ENCODE assay signal across 1 cellular context in the genomic region with DNA sequence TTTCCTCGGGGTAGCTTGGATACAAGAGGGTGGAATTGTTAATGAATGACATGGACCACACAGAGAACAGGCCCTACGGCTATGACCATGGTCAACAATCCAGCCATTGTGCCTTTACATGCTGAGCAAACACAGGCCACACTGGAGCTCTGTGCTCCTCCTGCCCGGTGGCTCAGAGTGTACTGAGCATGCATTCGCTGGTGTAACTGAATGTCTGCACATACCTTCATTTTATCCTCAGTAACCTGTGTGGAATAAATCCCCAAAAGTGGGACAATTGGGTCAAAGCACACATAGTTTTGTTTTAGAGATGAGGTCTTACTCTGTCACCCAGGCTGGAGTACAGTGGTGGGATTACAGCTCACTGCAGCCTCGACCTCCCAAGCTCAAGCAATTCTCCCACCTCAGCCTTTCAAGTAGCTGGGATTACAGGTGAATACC.
A peak's percentile ranks its signal among the peaks of the same experiment; 100 is the strongest.
TF ChIP-seq lines count a peak whose summit lies in the region.

No MANE protein-coding gene starts in this region.

TF ChIP-seq in HepG2, 621 proteins besides CTCF, POLR2A, EP300 and RAD21 (continued from another document):
- TF ChIP-seq, protein P1, sequence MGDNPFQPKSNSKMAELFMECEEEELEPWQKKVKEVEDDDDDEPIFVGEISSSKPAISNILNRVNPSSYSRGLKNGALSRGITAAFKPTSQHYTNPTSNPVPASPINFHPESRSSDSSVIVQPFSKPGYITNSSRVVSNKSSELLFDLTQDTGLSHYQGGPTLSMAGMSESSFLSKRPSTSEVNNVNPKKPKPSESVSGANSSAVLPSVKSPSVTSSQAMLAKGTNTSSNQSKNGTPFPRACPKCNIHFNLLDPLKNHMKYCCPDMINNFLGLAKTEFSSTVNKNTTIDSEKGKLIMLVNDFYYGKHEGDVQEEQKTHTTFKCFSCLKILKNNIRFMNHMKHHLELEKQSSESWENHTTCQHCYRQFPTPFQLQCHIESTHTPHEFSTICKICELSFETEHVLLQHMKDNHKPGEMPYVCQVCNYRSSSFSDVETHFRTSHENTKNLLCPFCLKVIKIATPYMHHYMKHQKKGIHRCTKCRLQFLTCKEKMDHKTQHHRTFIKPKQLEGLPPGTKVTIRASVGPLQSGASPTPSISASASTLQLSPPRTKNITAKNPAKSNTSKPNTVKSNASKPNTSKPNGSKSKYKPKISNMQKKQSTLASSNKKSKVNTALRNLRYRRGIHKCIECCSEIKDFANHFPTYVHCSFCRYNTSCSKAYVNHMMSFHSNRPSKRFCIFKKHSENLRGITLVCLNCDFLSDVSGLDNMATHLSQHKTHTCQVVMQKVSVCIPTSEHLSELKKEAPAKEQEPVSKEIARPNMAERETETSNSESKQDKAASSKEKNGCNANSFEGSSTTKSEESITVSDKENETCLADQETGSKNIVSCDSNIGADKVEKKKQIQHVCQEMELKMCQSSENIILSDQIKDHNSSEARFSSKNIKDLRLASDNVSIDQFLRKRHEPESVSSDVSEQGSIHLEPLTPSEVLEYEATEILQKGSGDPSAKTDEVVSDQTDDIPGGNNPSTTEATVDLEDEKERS (CRISPR knock-in tag; IDR thresholded peaks at IDR 0.05): peak; percentile 93
- no peak for TF ChIP-seq FOXO4 (CRISPR knock-in tag; conservative IDR thresholded peaks at IDR 0.05)
- TF ChIP-seq, protein P2, sequence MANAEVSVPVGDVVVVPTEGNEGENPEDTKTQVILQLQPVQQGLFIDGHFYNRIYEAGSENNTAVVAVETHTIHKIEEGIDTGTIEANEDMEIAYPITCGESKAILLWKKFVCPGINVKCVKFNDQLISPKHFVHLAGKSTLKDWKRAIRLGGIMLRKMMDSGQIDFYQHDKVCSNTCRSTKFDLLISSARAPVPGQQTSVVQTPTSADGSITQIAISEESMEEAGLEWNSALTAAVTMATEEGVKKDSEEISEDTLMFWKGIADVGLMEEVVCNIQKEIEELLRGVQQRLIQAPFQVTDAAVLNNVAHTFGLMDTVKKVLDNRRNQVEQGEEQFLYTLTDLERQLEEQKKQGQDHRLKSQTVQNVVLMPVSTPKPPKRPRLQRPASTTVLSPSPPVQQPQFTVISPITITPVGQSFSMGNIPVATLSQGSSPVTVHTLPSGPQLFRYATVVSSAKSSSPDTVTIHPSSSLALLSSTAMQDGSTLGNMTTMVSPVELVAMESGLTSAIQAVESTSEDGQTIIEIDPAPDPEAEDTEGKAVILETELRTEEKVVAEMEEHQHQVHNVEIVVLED (CRISPR knock-in tag; IDR thresholded peaks at IDR 0.05; ENCODE audit: borderline replicate concordance): peak; percentile 41; the same call in 1 of the 2 replicates
- TF ChIP-seq, protein P3, sequence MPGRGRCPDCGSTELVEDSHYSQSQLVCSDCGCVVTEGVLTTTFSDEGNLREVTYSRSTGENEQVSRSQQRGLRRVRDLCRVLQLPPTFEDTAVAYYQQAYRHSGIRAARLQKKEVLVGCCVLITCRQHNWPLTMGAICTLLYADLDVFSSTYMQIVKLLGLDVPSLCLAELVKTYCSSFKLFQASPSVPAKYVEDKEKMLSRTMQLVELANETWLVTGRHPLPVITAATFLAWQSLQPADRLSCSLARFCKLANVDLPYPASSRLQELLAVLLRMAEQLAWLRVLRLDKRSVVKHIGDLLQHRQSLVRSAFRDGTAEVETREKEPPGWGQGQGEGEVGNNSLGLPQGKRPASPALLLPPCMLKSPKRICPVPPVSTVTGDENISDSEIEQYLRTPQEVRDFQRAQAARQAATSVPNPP (CRISPR knock-in tag; IDR thresholded peaks at IDR 0.05): no peak
- TF ChIP-seq ZC3H13 (CRISPR knock-in tag; IDR thresholded peaks at IDR 0.05): no peak
- TF ChIP-seq ZNF414 (CRISPR knock-in tag; IDR thresholded peaks at IDR 0.05): 0 out of 2 replicates have a peak, but pooled peaks have one; percentile 70
- TF ChIP-seq ARHGAP35 (CRISPR knock-in tag; IDR thresholded peaks at IDR 0.05; ENCODE audit: borderline replicate concordance): no peak
- TF ChIP-seq ATF4 (CRISPR knock-in tag; IDR thresholded peaks at IDR 0.05): no peak; a peak in 1 of 4 replicates
- no peak for TF ChIP-seq PCBP2 (optimal IDR thresholded peaks at IDR 0.05; ENCODE audit: low read depth, low read length, poor library complexity, severe bottlenecking)
- TF ChIP-seq, protein P4, sequence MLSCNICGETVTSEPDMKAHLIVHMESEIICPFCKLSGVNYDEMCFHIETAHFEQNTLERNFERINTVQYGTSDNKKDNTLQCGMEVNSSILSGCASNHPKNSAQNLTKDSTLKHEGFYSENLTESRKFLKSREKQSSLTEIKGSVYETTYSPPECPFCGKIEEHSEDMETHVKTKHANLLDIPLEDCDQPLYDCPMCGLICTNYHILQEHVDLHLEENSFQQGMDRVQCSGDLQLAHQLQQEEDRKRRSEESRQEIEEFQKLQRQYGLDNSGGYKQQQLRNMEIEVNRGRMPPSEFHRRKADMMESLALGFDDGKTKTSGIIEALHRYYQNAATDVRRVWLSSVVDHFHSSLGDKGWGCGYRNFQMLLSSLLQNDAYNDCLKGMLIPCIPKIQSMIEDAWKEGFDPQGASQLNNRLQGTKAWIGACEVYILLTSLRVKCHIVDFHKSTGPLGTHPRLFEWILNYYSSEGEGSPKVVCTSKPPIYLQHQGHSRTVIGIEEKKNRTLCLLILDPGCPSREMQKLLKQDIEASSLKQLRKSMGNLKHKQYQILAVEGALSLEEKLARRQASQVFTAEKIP (CRISPR knock-in tag; IDR thresholded peaks at IDR 0.05; ENCODE audit: borderline replicate concordance): no peak
- peak; percentile 87 for TF ChIP-seq SAP130 (CRISPR knock-in tag; IDR thresholded peaks at IDR 0.05; ENCODE audit: low read depth)
- TF ChIP-seq MTA3 (CRISPR knock-in tag; IDR thresholded peaks at IDR 0.05): no peak
- no peak for TF ChIP-seq PRPF4 (IDR thresholded peaks at IDR 0.05; ENCODE audit: low read depth, low read length, poor library complexity, severe bottlenecking)
- TF ChIP-seq ZNF225 (CRISPR knock-in tag; IDR thresholded peaks at IDR 0.05): no peak
- TF ChIP-seq JDP2 (CRISPR knock-in tag; IDR thresholded peaks at IDR 0.05; ENCODE audit: borderline replicate concordance): no peak
- TF ChIP-seq SIX4 (CRISPR knock-in tag; IDR thresholded peaks at IDR 0.05): no peak
- TF ChIP-seq ZNF44 (CRISPR knock-in tag; IDR thresholded peaks at IDR 0.05): 0 out of 2 replicates have a peak, but pooled peaks have one; percentile 41
- TF ChIP-seq MBD4 (IDR thresholded peaks at IDR 0.05; ENCODE audit: borderline replicate concordance, low read length): no peak
- TF ChIP-seq ZNF704 (CRISPR knock-in tag; IDR thresholded peaks at IDR 0.05; ENCODE audit: borderline replicate concordance): no peak
- no peak for TF ChIP-seq CAMTA2 (CRISPR knock-in tag; IDR thresholded peaks at IDR 0.05; ENCODE audit: borderline replicate concordance)
- TF ChIP-seq CBX2 (IDR thresholded peaks at IDR 0.05; ENCODE audit: low read depth, low read length): no peak
- TF ChIP-seq CBX2 (CRISPR knock-in tag; IDR thresholded peaks at IDR 0.05; ENCODE audit: low read depth): no peak
- peak; percentile 27; the same call in 1 of the 2 replicates for TF ChIP-seq STAG1 (CRISPR knock-in tag; IDR thresholded peaks at IDR 0.05)
- TF ChIP-seq HMG20A (CRISPR knock-in tag; IDR thresholded peaks at IDR 0.05; ENCODE audit: borderline replicate concordance): peak; percentile 60; the same call in 1 of the 2 replicates
- TF ChIP-seq ZNF660 (CRISPR knock-in tag; IDR thresholded peaks at IDR 0.05; ENCODE audit: borderline replicate concordance, low read depth): no peak
- no peak for TF ChIP-seq RFX5 (IDR thresholded peaks at IDR 0.05; ENCODE audit: low read depth, low read length)
- no peak for TF ChIP-seq HNRNPK (IDR thresholded peaks at IDR 0.05; ENCODE audit: low read depth, low read length, poor library complexity, severe bottlenecking)
- TF ChIP-seq RCOR2 (CRISPR knock-in tag; IDR thresholded peaks at IDR 0.05): no peak; the same call in 1 of the 2 replicates
